ENCODE assay signal across 9 cellular contexts in the genomic region with DNA sequence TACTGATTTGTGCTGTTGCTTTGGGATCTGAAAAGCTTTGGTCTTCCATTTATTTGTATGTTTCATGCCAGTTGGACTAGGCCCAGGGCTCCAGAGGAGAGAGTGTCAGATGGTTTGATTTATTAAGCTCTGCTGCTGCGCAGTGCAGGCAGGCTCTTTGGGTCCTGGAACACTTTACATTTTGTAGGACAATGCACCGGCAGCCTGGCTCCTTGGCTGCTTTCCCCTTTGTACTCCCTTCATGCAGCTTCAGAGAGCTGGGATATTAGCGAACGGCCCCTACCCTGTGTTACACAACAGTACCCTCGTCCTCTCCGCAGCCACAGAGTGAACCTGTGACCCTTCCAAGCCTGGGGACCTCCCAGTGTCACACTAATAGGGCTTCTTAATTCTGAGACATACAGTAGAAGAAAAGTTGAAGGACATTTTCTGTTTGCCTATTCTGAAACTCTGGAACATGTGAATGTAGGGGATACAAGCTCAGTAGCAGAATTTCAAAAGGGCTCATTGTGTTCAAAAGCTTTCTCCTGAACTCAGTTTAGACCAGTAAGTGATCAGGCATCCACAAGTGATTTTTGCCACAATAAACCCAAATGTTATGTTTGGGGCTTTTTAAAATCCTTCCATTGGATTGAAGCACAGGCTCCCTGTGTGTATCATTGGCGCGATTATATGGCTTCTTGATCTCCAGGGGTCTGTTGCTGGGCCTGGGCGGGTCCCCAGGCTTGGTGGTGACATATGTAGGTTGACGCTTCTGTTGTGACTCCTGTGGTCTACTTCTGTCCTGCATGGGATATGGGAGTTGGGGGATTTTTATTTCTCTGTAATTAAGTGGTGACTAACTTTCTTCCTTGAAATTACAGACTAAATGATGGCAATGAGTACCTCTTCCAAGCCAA. TPM values are rescaled to one million over a fixed set of nuclear protein-coding genes. Genes with fewer than 3 reads are reported as not detected.
A peak's percentile ranks its signal among the peaks of the same experiment; 100 is the strongest.
DNase-seq lines count a peak whose midpoint lies in the region; ATAC-seq and TF ChIP-seq lines count a peak whose summit lies in the region.
"Had no signal": no experiment of that assay in that cellular context is flagged by ENCODE, and none has a peak within 500 bp of the region (broad histone marks: within the 10 kb centered on the region; RNA-seq: fewer than 3 reads in every experiment).

No MANE protein-coding gene starts in this region.

- H3K4me3 ChIP-seq in RWPE2 (ENCODE audit: severe bottlenecking) (no peak overlapping the region), ectodermal cell (ENCODE audit: insufficient read depth, low read depth, low read length) (no peak overlapping the region), HAP-1 (no peak overlapping the region)

- H3K4me1 ChIP-seq in RWPE2 (ENCODE audit: insufficient read depth, poor library complexity, severe bottlenecking) (peaks cover 14% of the 10 kb centered on the region), ectodermal cell (ENCODE audit: control insufficient read depth, insufficient read depth, low read length) (no peaks in the 10 kb centered on the region), HAP-1 (peaks cover 10% of the 10 kb centered on the region)

- H3K36me3 ChIP-seq in RWPE2 (ENCODE audit: low read depth): peaks cover 74% of the 10 kb centered on the region
- peaks cover 28% of the 10 kb centered on the region for H3K36me3 ChIP-seq in ectodermal cell (ENCODE audit: control insufficient read depth, insufficient read depth, low read length)
- H3K36me3 ChIP-seq in HAP-1 (replicated peaks): peaks cover 44% of the 10 kb centered on the region

- WGBS in ectodermal cell, 2 experiments: 93 to 94% methylated on average over 10 of the region's 10 CpGs

- H3K27ac ChIP-seq in RWPE2 (ENCODE audit: poor library complexity, severe bottlenecking) (peak overlapping the region; percentile 32), ectodermal cell (ENCODE audit: insufficient read depth, low read depth, low read length, poor library complexity, severe bottlenecking) (peak overlapping the region; percentile 31)

- H3K9me3 ChIP-seq in RWPE2 (ENCODE audit: severe bottlenecking): no peaks in the 10 kb centered on the region
- H3K9me3 ChIP-seq in ectodermal cell (ENCODE audit: control insufficient read depth, low read length): no peaks in the 10 kb centered on the region
- H3K9me3 ChIP-seq in HAP-1: no peaks in the 10 kb centered on the region

- ATAC-seq in RWPE2 (ENCODE audit: low read depth): no peak
- ATAC-seq in activated CD4-positive, CD25-positive, alpha-beta regulatory T cell treated with anti-CD3 and anti-CD28 coated beads, Interleukin-2, amount 50 U/mL, for 24 hours: no peak
- ATAC-seq in HG02588 (IDR thresholded peaks at IDR 0.05; ENCODE audit: unreplicated experiment): no peak
- no peak for ATAC-seq in HG02571 (IDR thresholded peaks at IDR 0.05; ENCODE audit: unreplicated experiment)

- in situ Hi-C loops in HAP-1 (cut with MboI; ENCODE audit: low sequenced_read_pairs): loop anchor here (25.0 kb wide), 2 partner anchors 520 to 555 kb away; a partner anchor contains a TSS

- TF ChIP-seq CTCF in RWPE2 (IDR thresholded peaks at IDR 0.05; ENCODE audit: poor library complexity, severe bottlenecking): no peak

- DNase-seq in RWPE2 (ENCODE audit: low spot score): no peak
- DNase-seq in medulla oblongata (ENCODE audit: extremely low spot score): peak; percentile 83
- peak; percentile 85 for DNase-seq in superior temporal gyrus (ENCODE audit: extremely low spot score)
- DNase-seq in HAP-1 (ENCODE audit: low spot score in 2 of 2): no peak
- DNase-seq: NCI-H69 had no signal

- H3K27me3 ChIP-seq in RWPE2 (ENCODE audit: insufficient read depth, poor library complexity, severe bottlenecking) (no peaks in the 10 kb centered on the region), ectodermal cell (ENCODE audit: control insufficient read depth, insufficient read depth, low read length, poor library complexity, severe bottlenecking) (no peaks in the 10 kb centered on the region), HAP-1 (ENCODE audit: low read depth) (no peaks in the 10 kb centered on the region)

RNA-seq across cellular contexts. Expression of a gene that starts 56.5 kb away (rescaled TPM):
- polyA plus RNA-seq in ectodermal cell (2013, experiment 1 of 4): 2.1 TPM
- 1.2 TPM for polyA plus RNA-seq in ectodermal cell (2013, experiment 2 of 4)
- 0.37 TPM for polyA plus RNA-seq in ectodermal cell (2013, experiment 3 of 4)
- polyA plus RNA-seq in ectodermal cell (2013, experiment 4 of 4): 1.7 TPM

Comparison
In these comparisons a context has a peak if more than half of its experiments do, and no peak if none do; other contexts are left out.
1. DNase-seq: peak in medulla oblongata (single experiment) and superior temporal gyrus (single experiment); none in RWPE2 (single experiment) and HAP-1 (0 of 2).